33 cellular contexts compared by ENCODE assay signal in the genomic region with DNA sequence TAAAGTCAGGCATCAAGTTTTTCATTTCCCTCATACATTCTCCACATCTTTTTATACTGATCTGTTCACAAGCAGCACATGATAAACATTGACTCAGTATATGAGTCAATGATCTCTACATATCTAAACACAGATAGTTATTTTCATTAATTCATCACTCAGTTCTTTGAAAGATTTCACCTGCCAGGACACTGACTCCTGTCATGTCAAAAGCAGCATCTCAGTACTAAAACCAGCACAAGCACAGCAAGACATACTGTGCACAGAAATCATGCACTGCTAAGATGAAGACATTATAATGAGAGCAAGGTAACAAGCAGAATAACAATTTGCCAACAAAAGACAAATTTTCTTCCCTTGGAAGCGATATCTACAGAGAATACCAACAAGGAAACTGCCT.
"Had no signal": no experiment of that assay in that cellular context is flagged by ENCODE, and none has a peak within 500 bp of the region (broad histone marks: within the 10 kb centered on the region; RNA-seq: fewer than 3 reads in every experiment).

No MANE protein-coding gene starts in this region.

- H3K4me1 ChIP-seq: adrenal gland, ascending aorta, breast epithelium had no signal

- FAIRE-seq: astrocyte, colon had no signal

- ATAC-seq: activated naive CD4-positive, alpha-beta T cell treated with anti-CD3 and anti-CD28 coated beads, Interleukin-2, amount 50 U/mL, for 72 hours; activated naive CD8-positive, alpha-beta T cell treated with anti-CD3 and anti-CD28 coated beads, Interleukin-2, amount 50 U/mL, for 24 hours; activated T-cell treated with anti-CD3 and anti-CD28 coated beads, Interleukin-2, amount 50 U/mL, for 4 hours; activated T-cell treated with anti-CD3 and anti-CD28 coated beads, Interleukin-2, amount 50 U/mL, for 72 hours; activated T-helper 17 cell treated with anti-CD3 and anti-CD28 coated beads, Interleukin-2, amount 50 U/mL, for 72 hours; body of pancreas had no signal

- H3K9me3 ChIP-seq: adrenal gland, ascending aorta, body of pancreas, breast epithelium had no signal

- H3K27ac ChIP-seq: adrenal gland, ascending aorta, body of pancreas, brain microvascular endothelial cell, breast epithelium, cardiac muscle cell had no signal

- DNase-seq: activated effector memory CD4-positive, alpha-beta T cell treated with anti-CD3 and anti-CD28 coated beads, Interleukin-2, amount 50 U/mL, for 16 hours; activated effector memory CD4-positive, alpha-beta T cell treated with Interleukin-2 at 50 U/mL for 16 hours; activated gamma-delta T cell; activated gamma-delta T cell treated with Interleukin-2 at 50 U/mL for 16 hours; activated naive CD4-positive, alpha-beta T cell; activated naive CD4-positive, alpha-beta T cell treated with anti-CD3 and anti-CD28 coated beads for 36 hours; activated naive CD4-positive, alpha-beta T cell treated with anti-CD3 and anti-CD28 coated beads, Interleukin-2, amount 10 ng/mL, durations not matched to agents 7 days and 5 days; activated naive CD4-positive, alpha-beta T cell treated with anti-CD3 and anti-CD28 coated beads, Interleukin-2, amount 50 U/mL, for 16 hours; activated naive CD4-positive, alpha-beta T cell treated with Interleukin-2 at 50 U/mL for 16 hours; activated naive CD8-positive, alpha-beta T cell treated with anti-CD3 and anti-CD28 coated beads for 36 hours; activated naive CD8-positive, alpha-beta T cell treated with anti-CD3 and anti-CD28 coated beads, Interleukin-2, amount 10 ng/mL, durations not matched to agents 7 days and 5 days; activated naive CD8-positive, alpha-beta T cell treated with anti-CD3 and anti-CD28 coated beads, Interleukin-2, amount 50 U/mL, for 24 hours; activated T-cell treated with anti-CD3 and anti-CD28 coated beads, Interleukin-2, amount 50 U/mL, for 24 hours; activated T-cell treated with anti-CD3 and anti-CD28 coated beads, Interleukin-2, amount 50 U/mL, for 4 hours; activated T-cell treated with anti-CD3 and anti-CD28 coated beads, Interleukin-2, amount 50 U/mL, for 48 hours; activated T-cell treated with anti-CD3 and anti-CD28 coated beads, Interleukin-2, amount 50 U/mL, for 72 hours; adrenal gland; amniotic stem cell; amygdala; anterior cingulate cortex; aorta; body of pancreas; brain microvascular endothelial cell; caudate nucleus; central memory CD4-positive, alpha-beta T cell; cerebellar nuclear complex had no signal

- H3K4me3 ChIP-seq: adrenal gland, ascending aorta, body of pancreas, breast epithelium, cardiac muscle cell had no signal

- H3K36me3 ChIP-seq: adrenal gland, ascending aorta, brain microvascular endothelial cell, breast epithelium, cardiac muscle cell had no signal

- H3K27me3 ChIP-seq: adrenal gland, ascending aorta, body of pancreas, brain microvascular endothelial cell, breast epithelium, cardiac muscle cell had no signal
